ENCODE assay signal across 9 cellular contexts in genomic region chr1:174158767-174159252, GRCh38. TPM values are rescaled to one million over a fixed set of nuclear protein-coding genes. Genes with fewer than 3 reads are reported as not detected.
DNase-seq lines count a peak whose midpoint lies in the region; ATAC-seq, FAIRE-seq and TF ChIP-seq lines count a peak whose summit lies in the region.
"Had no signal": no experiment of that assay in that cellular context is flagged by ENCODE, and none has a peak within 500 bp of the region (broad histone marks: within the 10 kb centered on the region; RNA-seq: fewer than 3 reads in every experiment).

No MANE protein-coding gene starts in this region.

- H3K9ac ChIP-seq in KMS-11 (peak overlapping the region; percentile 40; the same call in 1 of the 2 replicates), astrocyte (ENCODE audit: low read length) (peak overlapping the region; percentile 90), HepG2 (ENCODE audit: insufficient read depth, low read depth, low read length) (peak overlapping the region; percentile 65)

- H3K79me2 ChIP-seq in KMS-11 (ENCODE audit: insufficient read depth, low read depth) (peaks cover 33% of the 10 kb centered on the region), astrocyte (ENCODE audit: insufficient read depth, low read length) (peaks cover 34% of the 10 kb centered on the region), HepG2 (ENCODE audit: insufficient read depth, low read length) (peaks cover 27% of the 10 kb centered on the region)

- H3K9me3 ChIP-seq in astrocyte (ENCODE audit: insufficient read depth, low read depth, low read length) (no peaks in the 10 kb centered on the region), HepG2 (ENCODE audit: low read length) (no peaks in the 10 kb centered on the region), tibial nerve (no peaks in the 10 kb centered on the region)

- H3K4me3 ChIP-seq in KMS-11 (IDR thresholded peaks at IDR 0.05; ENCODE audit: insufficient read depth, low read depth, low read length) = peak overlapping the region; percentile 74
- H3K4me3 ChIP-seq in astrocyte (ENCODE audit: insufficient read depth, low read depth, low read length) = peak overlapping the region; percentile 87
- H3K4me3 ChIP-seq in HepG2 (replicated peaks in 1 of 3; ENCODE audit: insufficient read depth in 1 of 3, low read depth in 2 of 3, low read length in 3 of 3) = peak overlapping the region; percentile 64 to 89 (median 71)
- H3K4me3 ChIP-seq in tibial nerve = peak overlapping the region; percentile 42 to 98 (median 89)

- peak; percentile 71 for DNase-seq in DMS 273 (lab: John Stamatoyannopoulos, UW; ENCODE audit: unreplicated experiment)
- no peak for DNase-seq in DMS 273 treated with DMSO at 0.1 percent for 48 hours (lab: John Stamatoyannopoulos, UW)
- no peak for DNase-seq in astrocyte (ENCODE audit: low read depth)
- no peak for DNase-seq in HepG2 (ENCODE audit: low spot score)
- DNase-seq in tibial nerve (ENCODE audit: low spot score in 2 of 2) = no peak
- no peak for DNase-seq in sciatic nerve (ENCODE audit: low spot score)

- H4K20me1 ChIP-seq in KMS-11 (ENCODE audit: insufficient read depth) (no peaks in the 10 kb centered on the region), astrocyte (ENCODE audit: insufficient read depth, low read length) (peaks cover 20% of the 10 kb centered on the region), HepG2 (ENCODE audit: insufficient read depth, low read length) (no peaks in the 10 kb centered on the region)

- CTCF ChIA-PET in HepG2 (lab: Yijun Ruan, JAX; ENCODE audit: low intra/inter-chr PET ratio, low total read pairs) = no interaction called here

- H3K4me1 Mint-ChIP-seq in astrocyte (ENCODE audit: low read depth, unreplicated experiment) = peaks cover 7% of the 10 kb centered on the region

- TF ChIP-seq CTCF in KMS-11 (conservative IDR thresholded peaks at IDR 0.05; ENCODE audit: low read depth, low read length) (no peak), astrocyte (IDR thresholded peaks at IDR 0.05; ENCODE audit: insufficient read depth, low read depth, low read length) (no peak), HepG2 (CRISPR knock-in tag; IDR thresholded peaks at IDR 0.05) (0 out of 2 replicates have a peak, but pooled peaks have one; percentile 29), tibial nerve (IDR thresholded peaks at IDR 0.05) (no peak)

- FAIRE-seq in astrocyte (lab: Jason Lieb, UNC) (no peak), HepG2 (lab: Jason Lieb, UNC) (no peak)
- FAIRE-seq: A204.1 had no signal

- no peak for ATAC-seq in HepG2
- ATAC-seq in HG03196 (IDR thresholded peaks at IDR 0.05; ENCODE audit: unreplicated experiment) = no peak
- no peak for ATAC-seq in sciatic nerve

- peak overlapping the region; percentile 66 for H3K27ac ChIP-seq in KMS-11
- H3K27ac ChIP-seq in astrocyte (ENCODE audit: low read depth, low read length) = no peak overlapping the region
- peak overlapping the region; percentile 94 for H3K27ac ChIP-seq in HepG2 (ENCODE audit: extremely low read length, insufficient read depth, low read length)
- peak overlapping the region; percentile 74 to 96 (median 86) for H3K27ac ChIP-seq in tibial nerve

- H3K4me2 ChIP-seq in KMS-11 (peak overlapping the region; percentile 85), astrocyte (ENCODE audit: low read length) (peak overlapping the region; percentile 95), HepG2 (ENCODE audit: low read depth, low read length) (peak overlapping the region; percentile 82)

- POLR2A ChIA-PET in HepG2 (lab: Yijun Ruan, JAX) = no interaction called here

- TF ChIP-seq POLR2A in HepG2 (IDR thresholded peaks at IDR 0.05; ENCODE audit: insufficient read depth in 1 of 2, low read depth in 2 of 2, low read length in 2 of 2) (no peak), tibial nerve (IDR thresholded peaks at IDR 0.05) (no peak)

- H3K4me1 ChIP-seq in KMS-11 (ENCODE audit: low read depth, poor library complexity, severe bottlenecking) (peaks cover 65% of the 10 kb centered on the region), astrocyte (ENCODE audit: insufficient read depth, low read length) (peaks cover 5% of the 10 kb centered on the region), HepG2 (ENCODE audit: insufficient read depth, low read length) (peaks cover 30% of the 10 kb centered on the region), tibial nerve (peaks cover 0 to 28% (median 0%) of the 10 kb centered on the region in 4 donors)

- no peaks in the 10 kb centered on the region for H3K9me3 Mint-ChIP-seq in astrocyte (ENCODE audit: unreplicated experiment)

- no peaks in the 10 kb centered on the region for H3K27me3 ChIP-seq in KMS-11 (ENCODE audit: insufficient read depth, low read depth)
- H3K27me3 ChIP-seq in astrocyte (ENCODE audit: insufficient read depth, low read length) = no peaks in the 10 kb centered on the region
- no peaks in the 10 kb centered on the region for H3K27me3 ChIP-seq in HepG2 (ENCODE audit: control insufficient read depth in 1 of 2, insufficient read depth in 2 of 2, low read length in 2 of 2)
- no peaks in the 10 kb centered on the region for H3K27me3 ChIP-seq in tibial nerve

- no peaks in the 10 kb centered on the region for H3K36me3 Mint-ChIP-seq in astrocyte (ENCODE audit: low read depth, unreplicated experiment)

- 2% methylated on average over 9 of the region's 23 CpGs for WGBS in HepG2 (ENCODE audit: low lambda C conversion rate)
- 2 to 3% methylated on average over 22 to 23 of the region's 23 CpGs for WGBS in tibial nerve, 2 donors

- intact Hi-C loops in HepG2 (cut with micrococcal nuclease; ENCODE audit: unreplicated experiment) (loop anchor here (10.0 kb wide), 1 partner anchor 134 kb away; the partner anchor contains the start of gene RC3H1), sciatic nerve (cut with DNase I) (no loop called here)

- TF ChIP-seq EP300 in HepG2 (IDR thresholded peaks at IDR 0.05; ENCODE audit: low read depth in 2 of 2, low read length in 2 of 2) (no peak), HepG2 (CRISPR knock-in tag; IDR thresholded peaks at IDR 0.05; ENCODE audit: borderline replicate concordance) (no peak), tibial nerve (IDR thresholded peaks at IDR 0.05) (no peak)

- H2AFZ ChIP-seq in KMS-11 (ENCODE audit: low read depth) (peak overlapping the region; percentile 80), astrocyte (ENCODE audit: low read depth, low read length) (peak overlapping the region; percentile 89), HepG2 (ENCODE audit: low read length) (peak overlapping the region; percentile 97)

- in situ Hi-C loops in HepG2 (cut with HindIII; ENCODE audit: extremely low pct_ligation_motif_present, low pct_unique_long_range_greater_than_20kb) = no loop called here

- H3K27ac Mint-ChIP-seq in astrocyte (ENCODE audit: unreplicated experiment) = no peak overlapping the region

- no peaks in the 10 kb centered on the region for H3K36me3 ChIP-seq in KMS-11 (ENCODE audit: insufficient read depth)
- H3K36me3 ChIP-seq in astrocyte (ENCODE audit: insufficient read depth, low read length) = no peaks in the 10 kb centered on the region
- no peaks in the 10 kb centered on the region for H3K36me3 ChIP-seq in HepG2 (replicated peaks in 1 of 2; ENCODE audit: control insufficient read depth in 1 of 2, insufficient read depth in 2 of 2, low read length in 2 of 2)
- no peaks in the 10 kb centered on the region for H3K36me3 ChIP-seq in tibial nerve

- H3K27me3 Mint-ChIP-seq in astrocyte (ENCODE audit: low read depth, unreplicated experiment) = peaks cover 3% of the 10 kb centered on the region

- no peak for TF ChIP-seq RAD21 in HepG2 (CRISPR knock-in tag; IDR thresholded peaks at IDR 0.05)

- TSS peak; percentile 85 for BruUV-seq in HepG2 (replicated peaks; lab: Mats Ljungman, UMichigan)

- H3K4me3 Mint-ChIP-seq in astrocyte (ENCODE audit: unreplicated experiment) = peak overlapping the region; percentile 86

TF ChIP-seq in HepG2, 621 proteins besides CTCF, POLR2A, EP300 and RAD21 (continues in another document):
- TF ChIP-seq NFE2 (CRISPR knock-in tag; IDR thresholded peaks at IDR 0.05) (no peak), E2F2 (CRISPR knock-in tag; IDR thresholded peaks at IDR 0.05; ENCODE audit: borderline replicate concordance) (0 out of 2 replicates have a peak, but pooled peaks have one; percentile 31), HES4 (CRISPR knock-in tag; IDR thresholded peaks at IDR 0.05; ENCODE audit: borderline replicate concordance) (0 out of 2 replicates have a peak, but pooled peaks have one; percentile 7)

RNA-seq across cellular contexts. Expression of gene RABGAP1L, which starts 0.5 kb away (rescaled TPM):
- total RNA-seq in astrocyte (40.2 and 42.1 TPM in 2 replicates), HepG2 (2016; rRNA removed; fragmentation: Illumina TruSeq; extraction: Trizol) (22.6 and 27.8 TPM in 2 replicates), tibial nerve (10 to 100 TPM; 42.4 to 74.5 (median 49.1) TPM), sciatic nerve (59.6 TPM)
- 8.0 and 9.8 TPM in 2 replicates for total RNA-seq in HepG2 (2016; cell fraction: cytosol; rRNA removed; fragmentation: Illumina TruSeq; extraction: Trizol; ENCODE audit: low read depth)
- total RNA-seq in HepG2 (2016; cell fraction: insoluble cytoplasmic fraction; rRNA removed; fragmentation: Illumina TruSeq; extraction: Trizol) = 22.4 and 27.7 TPM in 2 replicates
- total RNA-seq in HepG2 (2016; cell fraction: membrane; rRNA removed; fragmentation: Illumina TruSeq; extraction: Trizol) = 6.6 and 7.1 TPM in 2 replicates
- total RNA-seq in HepG2 (2016; cell fraction: nucleus; rRNA removed; fragmentation: Illumina TruSeq; extraction: Trizol) = 52.5 and 56.6 TPM in 2 replicates
- polyA plus RNA-seq in HepG2 (2011; rRNA removed) = 7.0 and 7.9 TPM in 2 replicates
- polyA plus RNA-seq in HepG2 (2011; cell fraction: cytosol; rRNA removed) = 3.6 and 6.8 TPM in 2 replicates
- polyA plus RNA-seq in HepG2 (2011; cell fraction: nucleus; rRNA removed) = 6.0 and 8.0 TPM in 2 replicates
- 6.0 and 8.6 TPM in 2 replicates for polyA plus RNA-seq in HepG2 (2012)
- 0.60 and 0.68 TPM in 2 replicates for polyA plus RNA-seq in HepG2 (2016; cell fraction: cytosol; fragmentation: Illumina TruSeq; extraction: Trizol; ENCODE audit: low read depth)
- 12.1 and 13.5 TPM in 2 replicates for polyA plus RNA-seq in HepG2 (2016; cell fraction: insoluble cytoplasmic fraction; fragmentation: Illumina TruSeq; extraction: Trizol; ENCODE audit: low read depth)
- polyA plus RNA-seq in HepG2 (2016; cell fraction: membrane; fragmentation: Illumina TruSeq; extraction: Trizol; ENCODE audit: low read depth) = 0.87 and 1.3 TPM in 2 replicates
- polyA plus RNA-seq in HepG2 (2016; cell fraction: nucleus; fragmentation: Illumina TruSeq; extraction: Trizol; ENCODE audit: insufficient read depth, low read depth) = 10.1 and 10.5 TPM in 2 replicates
- 21.9 and 40.8 TPM in 2 replicates for polyA minus RNA-seq in HepG2 (2011; rRNA and poly(A)+ RNA removed; ENCODE audit: low replicate concordance)
- 14.2 and 22.6 TPM in 2 replicates for polyA minus RNA-seq in HepG2 (2011; cell fraction: cytosol; rRNA and poly(A)+ RNA removed)
- polyA minus RNA-seq in HepG2 (2011; cell fraction: nucleus; rRNA and poly(A)+ RNA removed) = 114 and 137 TPM in 2 replicates

Comparison
In these comparisons a context has a peak if more than half of its experiments do, and no peak if none do; other contexts are left out.
1. H3K9ac ChIP-seq: peak in every context shown above with its lines; median percentile 90 in astrocyte; 65 in HepG2; 40 in KMS-11.